Comparison of ENCODE assay signal across 1 cellular context in the genomic region with DNA sequence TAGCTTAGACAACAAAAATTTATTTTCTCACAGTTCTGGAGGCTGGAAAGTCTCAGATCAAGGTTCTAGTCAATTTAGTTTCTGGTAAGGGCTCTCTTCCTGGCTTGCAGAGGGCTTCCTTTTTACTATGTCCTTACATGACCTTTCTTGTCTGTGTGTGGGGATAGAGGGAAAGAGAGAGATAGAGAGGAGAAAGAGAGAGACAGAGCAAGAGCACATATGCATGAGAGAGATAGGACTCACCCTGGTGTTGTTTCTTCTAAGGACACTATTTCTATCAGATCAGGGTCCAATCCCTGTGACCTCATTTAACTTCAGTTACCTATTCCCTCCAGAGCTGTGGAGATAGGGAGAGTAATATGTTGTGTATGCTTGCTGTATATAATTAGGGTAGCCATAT.
TF ChIP-seq lines count a peak whose summit lies in the region.

No MANE protein-coding gene starts in this region.

TF ChIP-seq in K562, 482 proteins besides CTCF, POLR2A, EP300 and RAD21 (continues in another document):
- TF ChIP-seq U2AF1 (optimal IDR thresholded peaks at IDR 0.05; ENCODE audit: low read depth, low read length) (no peak), SIRT6 (IDR thresholded peaks at IDR 0.05; ENCODE audit: low read depth, low read length) (no peak), KLF10 (CRISPR knock-in tag; IDR thresholded peaks at IDR 0.05) (no peak), ZFP1 (CRISPR knock-in tag; IDR thresholded peaks at IDR 0.05) (no peak), TCF3 (CRISPR knock-in tag; IDR thresholded peaks at IDR 0.05) (peak; percentile 88), MTA1 (IDR thresholded peaks at IDR 0.05; ENCODE audit: borderline replicate concordance) (peak; percentile 59; the same call in 1 of the 2 replicates), FOS (IDR thresholded peaks at IDR 0.05; ENCODE audit: extremely low read depth, insufficient read length) (no peak), ZNF785 (CRISPR knock-in tag; IDR thresholded peaks at IDR 0.05) (no peak), FOXK1 (CRISPR knock-in tag; IDR thresholded peaks at IDR 0.05; ENCODE audit: borderline replicate concordance) (no peak), RBM25 (IDR thresholded peaks at IDR 0.05; ENCODE audit: low read depth, low read length, severe bottlenecking) (no peak), NR2C2 (CRISPR knock-in tag; IDR thresholded peaks at IDR 0.05) (no peak), NR2C2 (tag; IDR thresholded peaks at IDR 0.05) (no peak), KHSRP (IDR thresholded peaks at IDR 0.05) (no peak), GATAD2B (IDR thresholded peaks at IDR 0.05; ENCODE audit: borderline replicate concordance) (no peak), NR1H2 (CRISPR knock-in tag; IDR thresholded peaks at IDR 0.05) (no peak), CBFA2T2 (conservative IDR thresholded peaks at IDR 0.05) (peak; percentile 90), CHD1 (IDR thresholded peaks at IDR 0.05; ENCODE audit: low read length) (no peak), NCOR1 (IDR thresholded peaks at IDR 0.05) (peak; percentile 93), CBX1 (IDR thresholded peaks at IDR 0.05; ENCODE audit: low read depth) (no peak), FOXA3 (CRISPR knock-in tag; conservative IDR thresholded peaks at IDR 0.05 in 1 of 2, IDR thresholded peaks at IDR 0.05 in 1 of 2) (no peak), GATA2 (CRISPR knock-in tag; IDR thresholded peaks at IDR 0.05) (peak; percentile 35; the same call in 1 of the 2 replicates), ARID1B (IDR thresholded peaks at IDR 0.05) (peak; percentile 93), ZFP30 (CRISPR knock-in tag; IDR thresholded peaks at IDR 0.05; ENCODE audit: borderline replicate concordance) (no peak), GABPB2 (CRISPR knock-in tag; conservative IDR thresholded peaks at IDR 0.05) (no peak), PCBP2 (IDR thresholded peaks at IDR 0.05; ENCODE audit: low read depth, low read length, poor library complexity, severe bottlenecking) (no peak), TEAD1 (CRISPR knock-in tag; IDR thresholded peaks at IDR 0.05) (no peak), LARP7 (IDR thresholded peaks at IDR 0.05) (no peak), HDGF (IDR thresholded peaks at IDR 0.05) (no peak), TAL1 (IDR thresholded peaks at IDR 0.05) (peak; percentile 90), ZBTB17 (CRISPR knock-in tag; IDR thresholded peaks at IDR 0.05) (no peak), NCOA4 (IDR thresholded peaks at IDR 0.05; ENCODE audit: partially characterized antibody) (no peak), JUN (IDR thresholded peaks at IDR 0.05; ENCODE audit: borderline replicate concordance, low read depth, low read length) (no peak), JUN (CRISPR knock-in tag; IDR thresholded peaks at IDR 0.05; ENCODE audit: borderline replicate concordance) (no peak), ZEB2 (IDR thresholded peaks at IDR 0.05) (peak; percentile 43; the same call in 1 of the 2 replicates), GTF2A2 (tag; IDR thresholded peaks at IDR 0.05) (no peak), GABPB1 (CRISPR knock-in tag; IDR thresholded peaks at IDR 0.05) (no peak), MCM2 (IDR thresholded peaks at IDR 0.05; ENCODE audit: low read depth) (no peak)
- TF ChIP-seq, protein P1, sequence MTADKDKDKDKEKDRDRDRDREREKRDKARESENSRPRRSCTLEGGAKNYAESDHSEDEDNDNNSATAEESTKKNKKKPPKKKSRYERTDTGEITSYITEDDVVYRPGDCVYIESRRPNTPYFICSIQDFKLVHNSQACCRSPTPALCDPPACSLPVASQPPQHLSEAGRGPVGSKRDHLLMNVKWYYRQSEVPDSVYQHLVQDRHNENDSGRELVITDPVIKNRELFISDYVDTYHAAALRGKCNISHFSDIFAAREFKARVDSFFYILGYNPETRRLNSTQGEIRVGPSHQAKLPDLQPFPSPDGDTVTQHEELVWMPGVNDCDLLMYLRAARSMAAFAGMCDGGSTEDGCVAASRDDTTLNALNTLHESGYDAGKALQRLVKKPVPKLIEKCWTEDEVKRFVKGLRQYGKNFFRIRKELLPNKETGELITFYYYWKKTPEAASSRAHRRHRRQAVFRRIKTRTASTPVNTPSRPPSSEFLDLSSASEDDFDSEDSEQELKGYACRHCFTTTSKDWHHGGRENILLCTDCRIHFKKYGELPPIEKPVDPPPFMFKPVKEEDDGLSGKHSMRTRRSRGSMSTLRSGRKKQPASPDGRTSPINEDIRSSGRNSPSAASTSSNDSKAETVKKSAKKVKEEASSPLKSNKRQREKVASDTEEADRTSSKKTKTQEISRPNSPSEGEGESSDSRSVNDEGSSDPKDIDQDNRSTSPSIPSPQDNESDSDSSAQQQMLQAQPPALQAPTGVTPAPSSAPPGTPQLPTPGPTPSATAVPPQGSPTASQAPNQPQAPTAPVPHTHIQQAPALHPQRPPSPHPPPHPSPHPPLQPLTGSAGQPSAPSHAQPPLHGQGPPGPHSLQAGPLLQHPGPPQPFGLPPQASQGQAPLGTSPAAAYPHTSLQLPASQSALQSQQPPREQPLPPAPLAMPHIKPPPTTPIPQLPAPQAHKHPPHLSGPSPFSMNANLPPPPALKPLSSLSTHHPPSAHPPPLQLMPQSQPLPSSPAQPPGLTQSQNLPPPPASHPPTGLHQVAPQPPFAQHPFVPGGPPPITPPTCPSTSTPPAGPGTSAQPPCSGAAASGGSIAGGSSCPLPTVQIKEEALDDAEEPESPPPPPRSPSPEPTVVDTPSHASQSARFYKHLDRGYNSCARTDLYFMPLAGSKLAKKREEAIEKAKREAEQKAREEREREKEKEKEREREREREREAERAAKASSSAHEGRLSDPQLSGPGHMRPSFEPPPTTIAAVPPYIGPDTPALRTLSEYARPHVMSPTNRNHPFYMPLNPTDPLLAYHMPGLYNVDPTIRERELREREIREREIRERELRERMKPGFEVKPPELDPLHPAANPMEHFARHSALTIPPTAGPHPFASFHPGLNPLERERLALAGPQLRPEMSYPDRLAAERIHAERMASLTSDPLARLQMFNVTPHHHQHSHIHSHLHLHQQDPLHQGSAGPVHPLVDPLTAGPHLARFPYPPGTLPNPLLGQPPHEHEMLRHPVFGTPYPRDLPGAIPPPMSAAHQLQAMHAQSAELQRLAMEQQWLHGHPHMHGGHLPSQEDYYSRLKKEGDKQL (CRISPR knock-in tag; IDR thresholded peaks at IDR 0.05; ENCODE audit: borderline replicate concordance): no peak
- TF ChIP-seq, protein P2, sequence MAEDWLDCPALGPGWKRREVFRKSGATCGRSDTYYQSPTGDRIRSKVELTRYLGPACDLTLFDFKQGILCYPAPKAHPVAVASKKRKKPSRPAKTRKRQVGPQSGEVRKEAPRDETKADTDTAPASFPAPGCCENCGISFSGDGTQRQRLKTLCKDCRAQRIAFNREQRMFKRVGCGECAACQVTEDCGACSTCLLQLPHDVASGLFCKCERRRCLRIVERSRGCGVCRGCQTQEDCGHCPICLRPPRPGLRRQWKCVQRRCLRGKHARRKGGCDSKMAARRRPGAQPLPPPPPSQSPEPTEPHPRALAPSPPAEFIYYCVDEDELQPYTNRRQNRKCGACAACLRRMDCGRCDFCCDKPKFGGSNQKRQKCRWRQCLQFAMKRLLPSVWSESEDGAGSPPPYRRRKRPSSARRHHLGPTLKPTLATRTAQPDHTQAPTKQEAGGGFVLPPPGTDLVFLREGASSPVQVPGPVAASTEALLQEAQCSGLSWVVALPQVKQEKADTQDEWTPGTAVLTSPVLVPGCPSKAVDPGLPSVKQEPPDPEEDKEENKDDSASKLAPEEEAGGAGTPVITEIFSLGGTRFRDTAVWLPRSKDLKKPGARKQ (CRISPR knock-in tag; IDR thresholded peaks at IDR 0.05): no peak
- TF ChIP-seq, protein P3, sequence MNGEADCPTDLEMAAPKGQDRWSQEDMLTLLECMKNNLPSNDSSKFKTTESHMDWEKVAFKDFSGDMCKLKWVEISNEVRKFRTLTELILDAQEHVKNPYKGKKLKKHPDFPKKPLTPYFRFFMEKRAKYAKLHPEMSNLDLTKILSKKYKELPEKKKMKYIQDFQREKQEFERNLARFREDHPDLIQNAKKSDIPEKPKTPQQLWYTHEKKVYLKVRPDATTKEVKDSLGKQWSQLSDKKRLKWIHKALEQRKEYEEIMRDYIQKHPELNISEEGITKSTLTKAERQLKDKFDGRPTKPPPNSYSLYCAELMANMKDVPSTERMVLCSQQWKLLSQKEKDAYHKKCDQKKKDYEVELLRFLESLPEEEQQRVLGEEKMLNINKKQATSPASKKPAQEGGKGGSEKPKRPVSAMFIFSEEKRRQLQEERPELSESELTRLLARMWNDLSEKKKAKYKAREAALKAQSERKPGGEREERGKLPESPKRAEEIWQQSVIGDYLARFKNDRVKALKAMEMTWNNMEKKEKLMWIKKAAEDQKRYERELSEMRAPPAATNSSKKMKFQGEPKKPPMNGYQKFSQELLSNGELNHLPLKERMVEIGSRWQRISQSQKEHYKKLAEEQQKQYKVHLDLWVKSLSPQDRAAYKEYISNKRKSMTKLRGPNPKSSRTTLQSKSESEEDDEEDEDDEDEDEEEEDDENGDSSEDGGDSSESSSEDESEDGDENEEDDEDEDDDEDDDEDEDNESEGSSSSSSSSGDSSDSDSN (IDR thresholded peaks at IDR 0.05; ENCODE audit: borderline replicate concordance in 1 of 2, low read depth in 2 of 2, low read length in 2 of 2): no peak
- TF ChIP-seq, protein P4, sequence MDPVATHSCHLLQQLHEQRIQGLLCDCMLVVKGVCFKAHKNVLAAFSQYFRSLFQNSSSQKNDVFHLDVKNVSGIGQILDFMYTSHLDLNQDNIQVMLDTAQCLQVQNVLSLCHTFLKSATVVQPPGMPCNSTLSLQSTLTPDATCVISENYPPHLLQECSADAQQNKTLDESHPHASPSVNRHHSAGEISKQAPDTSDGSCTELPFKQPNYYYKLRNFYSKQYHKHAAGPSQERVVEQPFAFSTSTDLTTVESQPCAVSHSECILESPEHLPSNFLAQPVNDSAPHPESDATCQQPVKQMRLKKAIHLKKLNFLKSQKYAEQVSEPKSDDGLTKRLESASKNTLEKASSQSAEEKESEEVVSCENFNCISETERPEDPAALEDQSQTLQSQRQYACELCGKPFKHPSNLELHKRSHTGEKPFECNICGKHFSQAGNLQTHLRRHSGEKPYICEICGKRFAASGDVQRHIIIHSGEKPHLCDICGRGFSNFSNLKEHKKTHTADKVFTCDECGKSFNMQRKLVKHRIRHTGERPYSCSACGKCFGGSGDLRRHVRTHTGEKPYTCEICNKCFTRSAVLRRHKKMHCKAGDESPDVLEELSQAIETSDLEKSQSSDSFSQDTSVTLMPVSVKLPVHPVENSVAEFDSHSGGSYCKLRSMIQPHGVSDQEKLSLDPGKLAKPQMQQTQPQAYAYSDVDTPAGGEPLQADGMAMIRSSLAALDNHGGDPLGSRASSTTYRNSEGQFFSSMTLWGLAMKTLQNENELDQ (CRISPR knock-in tag; IDR thresholded peaks at IDR 0.05; ENCODE audit: borderline replicate concordance): no peak
- TF ChIP-seq, protein P5, sequence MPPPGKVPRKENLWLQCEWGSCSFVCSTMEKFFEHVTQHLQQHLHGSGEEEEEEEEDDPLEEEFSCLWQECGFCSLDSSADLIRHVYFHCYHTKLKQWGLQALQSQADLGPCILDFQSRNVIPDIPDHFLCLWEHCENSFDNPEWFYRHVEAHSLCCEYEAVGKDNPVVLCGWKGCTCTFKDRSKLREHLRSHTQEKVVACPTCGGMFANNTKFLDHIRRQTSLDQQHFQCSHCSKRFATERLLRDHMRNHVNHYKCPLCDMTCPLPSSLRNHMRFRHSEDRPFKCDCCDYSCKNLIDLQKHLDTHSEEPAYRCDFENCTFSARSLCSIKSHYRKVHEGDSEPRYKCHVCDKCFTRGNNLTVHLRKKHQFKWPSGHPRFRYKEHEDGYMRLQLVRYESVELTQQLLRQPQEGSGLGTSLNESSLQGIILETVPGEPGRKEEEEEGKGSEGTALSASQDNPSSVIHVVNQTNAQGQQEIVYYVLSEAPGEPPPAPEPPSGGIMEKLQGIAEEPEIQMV (tag; conservative IDR thresholded peaks at IDR 0.05; ENCODE audit: low read depth): no peak
- TF ChIP-seq, protein P6, sequence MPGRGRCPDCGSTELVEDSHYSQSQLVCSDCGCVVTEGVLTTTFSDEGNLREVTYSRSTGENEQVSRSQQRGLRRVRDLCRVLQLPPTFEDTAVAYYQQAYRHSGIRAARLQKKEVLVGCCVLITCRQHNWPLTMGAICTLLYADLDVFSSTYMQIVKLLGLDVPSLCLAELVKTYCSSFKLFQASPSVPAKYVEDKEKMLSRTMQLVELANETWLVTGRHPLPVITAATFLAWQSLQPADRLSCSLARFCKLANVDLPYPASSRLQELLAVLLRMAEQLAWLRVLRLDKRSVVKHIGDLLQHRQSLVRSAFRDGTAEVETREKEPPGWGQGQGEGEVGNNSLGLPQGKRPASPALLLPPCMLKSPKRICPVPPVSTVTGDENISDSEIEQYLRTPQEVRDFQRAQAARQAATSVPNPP (IDR thresholded peaks at IDR 0.05; ENCODE audit: borderline replicate concordance, insufficient read depth, insufficient read length): no peak
- TF ChIP-seq, protein P7, sequence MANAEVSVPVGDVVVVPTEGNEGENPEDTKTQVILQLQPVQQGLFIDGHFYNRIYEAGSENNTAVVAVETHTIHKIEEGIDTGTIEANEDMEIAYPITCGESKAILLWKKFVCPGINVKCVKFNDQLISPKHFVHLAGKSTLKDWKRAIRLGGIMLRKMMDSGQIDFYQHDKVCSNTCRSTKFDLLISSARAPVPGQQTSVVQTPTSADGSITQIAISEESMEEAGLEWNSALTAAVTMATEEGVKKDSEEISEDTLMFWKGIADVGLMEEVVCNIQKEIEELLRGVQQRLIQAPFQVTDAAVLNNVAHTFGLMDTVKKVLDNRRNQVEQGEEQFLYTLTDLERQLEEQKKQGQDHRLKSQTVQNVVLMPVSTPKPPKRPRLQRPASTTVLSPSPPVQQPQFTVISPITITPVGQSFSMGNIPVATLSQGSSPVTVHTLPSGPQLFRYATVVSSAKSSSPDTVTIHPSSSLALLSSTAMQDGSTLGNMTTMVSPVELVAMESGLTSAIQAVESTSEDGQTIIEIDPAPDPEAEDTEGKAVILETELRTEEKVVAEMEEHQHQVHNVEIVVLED (CRISPR knock-in tag; IDR thresholded peaks at IDR 0.05): no peak
- TF ChIP-seq, protein P8, sequence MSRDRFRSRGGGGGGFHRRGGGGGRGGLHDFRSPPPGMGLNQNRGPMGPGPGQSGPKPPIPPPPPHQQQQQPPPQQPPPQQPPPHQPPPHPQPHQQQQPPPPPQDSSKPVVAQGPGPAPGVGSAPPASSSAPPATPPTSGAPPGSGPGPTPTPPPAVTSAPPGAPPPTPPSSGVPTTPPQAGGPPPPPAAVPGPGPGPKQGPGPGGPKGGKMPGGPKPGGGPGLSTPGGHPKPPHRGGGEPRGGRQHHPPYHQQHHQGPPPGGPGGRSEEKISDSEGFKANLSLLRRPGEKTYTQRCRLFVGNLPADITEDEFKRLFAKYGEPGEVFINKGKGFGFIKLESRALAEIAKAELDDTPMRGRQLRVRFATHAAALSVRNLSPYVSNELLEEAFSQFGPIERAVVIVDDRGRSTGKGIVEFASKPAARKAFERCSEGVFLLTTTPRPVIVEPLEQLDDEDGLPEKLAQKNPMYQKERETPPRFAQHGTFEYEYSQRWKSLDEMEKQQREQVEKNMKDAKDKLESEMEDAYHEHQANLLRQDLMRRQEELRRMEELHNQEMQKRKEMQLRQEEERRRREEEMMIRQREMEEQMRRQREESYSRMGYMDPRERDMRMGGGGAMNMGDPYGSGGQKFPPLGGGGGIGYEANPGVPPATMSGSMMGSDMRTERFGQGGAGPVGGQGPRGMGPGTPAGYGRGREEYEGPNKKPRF (IDR thresholded peaks at IDR 0.05; ENCODE audit: low read depth, low read length): no peak
- TF ChIP-seq, protein P9, sequence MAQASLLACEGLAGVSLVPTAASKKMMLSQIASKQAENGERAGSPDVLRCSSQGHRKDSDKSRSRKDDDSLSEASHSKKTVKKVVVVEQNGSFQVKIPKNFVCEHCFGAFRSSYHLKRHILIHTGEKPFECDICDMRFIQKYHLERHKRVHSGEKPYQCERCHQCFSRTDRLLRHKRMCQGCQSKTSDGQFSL (CRISPR knock-in tag; IDR thresholded peaks at IDR 0.05): no peak
- TF ChIP-seq, protein P9 (tag; IDR thresholded peaks at IDR 0.05): no peak
